ENCODE assay signal across 1 cellular context in the genomic region with DNA sequence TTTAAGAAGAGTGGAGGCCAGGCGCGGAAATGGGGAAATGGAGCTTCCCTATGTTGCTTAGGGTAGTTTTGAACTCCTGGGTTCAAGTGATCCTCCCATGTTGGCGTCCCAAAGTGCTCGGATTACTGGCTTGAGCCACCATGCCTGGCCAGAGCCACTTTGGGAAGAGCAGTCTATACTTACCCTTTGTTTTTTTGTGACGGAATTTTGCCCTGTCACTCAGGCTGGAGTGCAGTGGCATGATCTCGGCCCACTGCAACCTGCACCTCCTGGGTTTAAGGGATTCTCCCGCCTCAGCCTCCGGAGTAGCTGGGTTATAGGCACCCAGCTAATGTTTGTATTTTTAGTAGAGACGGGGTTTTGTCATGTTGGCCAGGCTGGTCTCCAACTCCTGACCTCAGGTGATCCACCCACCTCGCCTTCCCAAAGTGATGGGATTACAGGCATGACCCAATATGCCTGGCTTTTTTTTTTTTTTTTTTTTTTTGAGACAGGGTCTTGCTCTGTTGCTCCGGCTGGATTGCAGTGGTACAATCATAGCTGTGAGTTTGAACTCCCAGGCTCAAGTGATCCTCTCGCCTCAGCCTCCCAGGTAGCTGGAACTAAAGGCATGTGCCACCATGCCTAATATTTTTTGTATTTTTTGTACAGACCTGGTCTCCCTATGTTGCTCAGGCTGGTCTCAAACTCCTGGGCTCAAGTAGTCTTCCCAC.
A peak's percentile ranks its signal among the peaks of the same experiment; 100 is the strongest.
TF ChIP-seq lines count a peak whose summit lies in the region.

No MANE protein-coding gene starts in this region.

TF ChIP-seq in HCT116, 20 proteins besides CTCF, POLR2A, EP300 and RAD21:
- TF ChIP-seq SP1 (IDR thresholded peaks at IDR 0.05; ENCODE audit: low read depth) (no peak), POLR2AphosphoS5 (IDR thresholded peaks at IDR 0.05; ENCODE audit: low read depth, low read length) (peak; percentile 55; the same call in 1 of the 2 replicates)
